In genomic region chr2:230716588-230716987, GRCh38 we compare ENCODE assay signal across 1 cellular context.
TF ChIP-seq lines count a peak whose summit lies in the region.

No MANE protein-coding gene starts in this region.

TF ChIP-seq in K562, 482 proteins besides CTCF, POLR2A, EP300 and RAD21:
- 0 out of 2 replicates have a peak, but pooled peaks have one; percentile 19 for TF ChIP-seq ZNF121 (CRISPR knock-in tag; conservative IDR thresholded peaks at IDR 0.05)
- TF ChIP-seq FOXM1 (IDR thresholded peaks at IDR 0.05; ENCODE audit: low read depth), result no peak
- no peak for TF ChIP-seq FOXM1 (CRISPR knock-in tag; IDR thresholded peaks at IDR 0.05; ENCODE audit: low read depth)
